ENCODE assay signal across 16 cellular contexts in the genomic region with DNA sequence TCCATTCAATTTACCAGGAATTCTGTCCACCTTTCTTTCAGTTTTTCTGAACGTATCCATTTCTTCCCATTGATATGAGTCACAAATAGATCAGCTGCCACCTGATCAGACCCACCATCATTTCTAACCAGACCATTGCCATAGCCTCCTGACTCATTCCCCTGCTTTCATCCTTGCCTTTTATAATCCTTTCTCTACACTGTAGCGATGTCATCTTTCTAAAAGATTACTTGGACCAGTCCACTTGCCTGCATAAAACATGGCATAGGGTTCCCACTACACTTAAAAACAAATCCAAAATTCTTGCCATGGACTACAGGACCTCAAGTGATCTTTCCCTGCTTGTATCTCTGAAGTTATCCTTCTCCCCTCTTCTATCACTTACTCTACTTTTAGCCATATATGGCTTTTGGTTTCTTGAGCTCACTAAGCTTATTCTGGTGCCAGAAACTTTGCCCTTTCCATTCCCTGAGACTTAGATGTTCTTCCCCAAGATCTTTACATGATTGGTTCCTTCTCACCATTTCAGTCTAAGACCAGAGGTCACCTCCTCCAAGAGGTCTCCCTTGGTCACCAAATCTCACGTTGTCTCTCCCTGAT.
DNase-seq lines count a peak whose midpoint lies in the region; TF ChIP-seq lines count a peak whose summit lies in the region.
"Had no signal": no experiment of that assay in that cellular context is flagged by ENCODE, and none has a peak within 500 bp of the region (broad histone marks: within the 10 kb centered on the region; RNA-seq: fewer than 3 reads in every experiment).

No MANE protein-coding gene starts in this region.

- peaks cover 2% of the 10 kb centered on the region for H3K27me3 Mint-ChIP-seq in activated naive CD4-positive, alpha-beta T cell treated with anti-CD3 and anti-CD28 coated beads for 36 hours (ENCODE audit: low read depth)
- H3K27me3 Mint-ChIP-seq: dendritic cell treated with granulocyte-macrophage colony-stimulating factor and Interleukin-4, amounts not matched to agents 40 ng/mL and 50 ng/mL, for 4 days had no signal

- peaks cover 6% of the 10 kb centered on the region for H3K4me1 Mint-ChIP-seq in activated naive CD4-positive, alpha-beta T cell treated with anti-CD3 and anti-CD28 coated beads for 36 hours (ENCODE audit: low read depth)

- DNase-seq in Caki2 (ENCODE audit: low read depth) (peak; percentile 74), M059J (ENCODE audit: low read depth) (peak; percentile 89), mammary epithelial cell (peak; percentile 89), kidney tubule cell (ENCODE audit: low spot score) (peak; percentile 95), NOMO-1 treated with dmso at 0.1 percent for 144 hours (lab: John Stamatoyannopoulos, UW; ENCODE audit: unreplicated experiment) (no peak), CD1c-positive myeloid dendritic cell (ENCODE audit: extremely low spot score) (no peak), BE2C (no peak)
- no peak for DNase-seq in activated naive CD4-positive, alpha-beta T cell treated with anti-CD3 and anti-CD28 coated beads for 36 hours
- DNase-seq: activated CD4-positive, alpha-beta T cell treated with anti-CD3 and anti-CD28 coated beads for 1 hour; AML-193; DMS153; immature natural killer cell; NCI-H1417; tibial artery had no signal

- H2AFZ ChIP-seq in mammary epithelial cell (ENCODE audit: low read depth, low read length) = no peak overlapping the region

- no peak overlapping the region for H3K27ac Mint-ChIP-seq in activated naive CD4-positive, alpha-beta T cell treated with anti-CD3 and anti-CD28 coated beads for 36 hours
- H3K27ac Mint-ChIP-seq: dendritic cell treated with granulocyte-macrophage colony-stimulating factor and Interleukin-4, amounts not matched to agents 40 ng/mL and 50 ng/mL, for 4 days; immature natural killer cell had no signal

- in situ Hi-C loops in Caki2 (cut with HindIII; ENCODE audit: low pct_unique_long_range_greater_than_20kb, low sequenced_read_pairs) (no loop called here), mammary epithelial cell (cut with MboI; ENCODE audit: low sequenced_read_pairs in 2 of 2) (no loop called here)

- peak overlapping the region; percentile 98 for H3K27ac ChIP-seq in mammary epithelial cell (ENCODE audit: insufficient read depth, low read depth, low read length)
- H3K27ac ChIP-seq: gastroesophageal sphincter, tibial artery had no signal

- H3K36me3 ChIP-seq in mammary epithelial cell (ENCODE audit: insufficient read depth, low read length) (no peaks in the 10 kb centered on the region), BE2C (no peaks in the 10 kb centered on the region)
- H3K36me3 ChIP-seq: gastroesophageal sphincter, tibial artery had no signal

- TF ChIP-seq CTCF in mammary epithelial cell (conservative IDR thresholded peaks at IDR 0.05 in 1 of 2, IDR thresholded peaks at IDR 0.05 in 1 of 2; ENCODE audit: extremely low read depth in 1 of 2, insufficient read depth in 1 of 2, low read depth in 1 of 2, low read length in 2 of 2) = no peak
- TF ChIP-seq CTCF in BE2C (IDR thresholded peaks at IDR 0.05; ENCODE audit: low read depth, low read length) = no peak

- H3K9me3 ChIP-seq in mammary epithelial cell (replicated peaks; ENCODE audit: insufficient read depth, low read length) = no peaks in the 10 kb centered on the region
- no peaks in the 10 kb centered on the region for H3K9me3 ChIP-seq in BE2C
- H3K9me3 ChIP-seq: gastroesophageal sphincter, tibial artery had no signal

- WGBS in mammary epithelial cell (ENCODE audit: low coverage, missing lambda C conversion rate) = 70% methylated on average over 3 of the region's 3 CpGs

- H3K36me3 Mint-ChIP-seq in activated naive CD4-positive, alpha-beta T cell treated with anti-CD3 and anti-CD28 coated beads for 36 hours (ENCODE audit: low read depth) = no peaks in the 10 kb centered on the region
- H3K36me3 Mint-ChIP-seq: immature natural killer cell had no signal

- H3K79me2 ChIP-seq in mammary epithelial cell (ENCODE audit: insufficient read depth, low read length) = no peaks in the 10 kb centered on the region

- dilution Hi-C loops in mammary epithelial cell (cut with HindIII; ENCODE audit: low sequenced_read_pairs) = no loop called here

- H3K9me3 Mint-ChIP-seq in activated naive CD4-positive, alpha-beta T cell treated with anti-CD3 and anti-CD28 coated beads for 36 hours = no peaks in the 10 kb centered on the region
- H3K9me3 Mint-ChIP-seq: dendritic cell treated with granulocyte-macrophage colony-stimulating factor and Interleukin-4, amounts not matched to agents 40 ng/mL and 50 ng/mL, for 4 days; immature natural killer cell had no signal

- H3K4me1 ChIP-seq in mammary epithelial cell (ENCODE audit: insufficient read depth, low read length) = peaks cover 61% of the 10 kb centered on the region
- 0 out of 2 replicates have a peak, but pooled peaks cover under 1% of the 10 kb centered on the region for H3K4me1 ChIP-seq in BE2C
- H3K4me1 ChIP-seq: gastroesophageal sphincter had no signal

- no peaks in the 10 kb centered on the region for H3K27me3 ChIP-seq in mammary epithelial cell (ENCODE audit: insufficient read depth, low read length)
- no peaks in the 10 kb centered on the region for H3K27me3 ChIP-seq in BE2C
- H3K27me3 ChIP-seq: gastroesophageal sphincter, tibial artery had no signal

- H3K4me2 ChIP-seq in mammary epithelial cell (ENCODE audit: insufficient read depth, low read depth, low read length) = peak overlapping the region; percentile 22

- no peaks in the 10 kb centered on the region for H4K20me1 ChIP-seq in mammary epithelial cell (ENCODE audit: insufficient read depth, low read length)

- CTCF ChIA-PET in mammary epithelial cell (lab: Charles Lee; ENCODE audit: low non-redundant PET) = no interaction called here
- CTCF ChIA-PET in activated naive CD4-positive, alpha-beta T cell treated with anti-CD3 and anti-CD28 coated beads for 36 hours (lab: Charles Lee) = interaction anchor here (0.6 kb wide), 1 partner anchor 153 kb away, joined by 3 read pairs; no protein-coding TSS in a partner anchor

- H3K9ac ChIP-seq in mammary epithelial cell (ENCODE audit: insufficient read depth, low read length) = peak overlapping the region; percentile 58

- no peak overlapping the region for H3K4me3 Mint-ChIP-seq in activated naive CD4-positive, alpha-beta T cell treated with anti-CD3 and anti-CD28 coated beads for 36 hours
- H3K4me3 Mint-ChIP-seq: dendritic cell treated with granulocyte-macrophage colony-stimulating factor and Interleukin-4, amounts not matched to agents 40 ng/mL and 50 ng/mL, for 4 days; immature natural killer cell had no signal

- intact Hi-C loops in mammary epithelial cell (cut with micrococcal nuclease) = loop anchor here (1.0 to 2.0 kb wide), 9 partner anchors 23 to 370 kb away; a partner anchor contains a TSS
- intact Hi-C loops in activated naive CD4-positive, alpha-beta T cell treated with anti-CD3 and anti-CD28 coated beads for 36 hours (cut with micrococcal nuclease) = loop anchor here (1.0 kb wide), 1 partner anchor 23 kb away; no protein-coding TSS in a partner anchor

- H3K4me3 ChIP-seq in mammary epithelial cell (replicated peaks in 1 of 3; ENCODE audit: insufficient read depth in 1 of 3, low read depth in 2 of 3, low read length in 3 of 3) = no peak overlapping the region
- H3K4me3 ChIP-seq in BE2C (ENCODE audit: low read depth, low read length) = no peak overlapping the region
- H3K4me3 ChIP-seq: gastroesophageal sphincter, tibial artery had no signal

- no TSS peak for BruUV-seq in mammary epithelial cell (replicated peaks; lab: Mats Ljungman, UMichigan)

Comparison
In these comparisons a context has a peak if more than half of its experiments do, and no peak if none do; other contexts are left out.
1. DNase-seq: peak in Caki2 (single experiment), M059J (single experiment), mammary epithelial cell (single experiment) and kidney tubule cell (single experiment); none in NOMO-1 treated with dmso at 0.1 percent for 144 hours (single experiment), CD1c-positive myeloid dendritic cell (single experiment), activated naive CD4-positive, alpha-beta T cell treated with anti-CD3 and anti-CD28 coated beads for 36 hours (single experiment) and BE2C (single experiment).